Comparison of ENCODE assay signal across 15 cellular contexts in the genomic region with DNA sequence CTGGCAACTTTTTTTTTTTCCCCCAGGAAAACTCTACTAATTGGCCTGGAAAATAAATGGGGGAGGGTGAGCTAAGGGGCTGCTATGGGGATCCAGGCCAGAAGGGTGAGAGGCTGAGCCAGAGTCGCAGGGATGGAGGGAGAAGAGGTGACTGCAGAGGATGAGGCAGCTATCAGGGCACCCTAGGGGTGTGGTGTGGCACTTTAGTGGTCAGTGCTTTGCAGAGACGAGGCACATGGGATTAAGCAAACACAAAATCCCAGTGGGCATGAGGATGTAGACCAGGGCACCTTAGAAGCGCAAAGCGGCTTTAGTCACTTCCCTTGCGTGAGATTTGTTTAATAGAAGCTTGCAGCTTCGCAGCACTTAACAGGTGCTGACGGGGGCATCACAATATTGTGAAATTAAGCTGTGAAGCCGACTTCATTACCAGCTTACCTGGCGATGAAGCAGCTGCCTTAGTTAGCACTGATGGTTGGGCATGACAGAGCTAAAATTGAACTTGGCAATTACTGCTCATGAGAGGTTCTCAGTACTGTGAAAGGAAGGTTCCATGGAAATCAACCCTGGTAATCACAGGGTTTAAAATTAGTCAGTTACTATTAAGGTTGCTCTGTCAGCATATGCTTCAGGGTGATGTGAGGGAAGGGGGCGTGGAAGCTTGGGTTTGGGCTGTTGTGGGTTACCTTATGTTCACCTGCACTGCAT. TPM values are rescaled to one million over a fixed set of nuclear protein-coding genes. Genes with fewer than 3 reads are reported as not detected.
DNase-seq lines count a peak whose midpoint lies in the region; ATAC-seq and TF ChIP-seq lines count a peak whose summit lies in the region.
"Had no signal": no experiment of that assay in that cellular context is flagged by ENCODE, and none has a peak within 500 bp of the region (broad histone marks: within the 10 kb centered on the region; RNA-seq: fewer than 3 reads in every experiment).

No MANE protein-coding gene starts in this region.

- no peaks in the 10 kb centered on the region for H3K36me3 Mint-ChIP-seq in GM23338 (ENCODE audit: low read depth)
- H3K36me3 Mint-ChIP-seq in immature natural killer cell, result peaks cover 0 to 4% (median 0%) of the 10 kb centered on the region in 3 donors

- no peak overlapping the region for H3K27ac ChIP-seq in GM23338 (ENCODE audit: low read depth)
- peak overlapping the region; percentile 73 for H3K27ac ChIP-seq in OCI-LY1 (ENCODE audit: low read depth, low read length, poor library complexity, severe bottlenecking)
- H3K27ac ChIP-seq: 22Rv1 had no signal

- no peaks in the 10 kb centered on the region for H3K9me3 ChIP-seq in OCI-LY1 (ENCODE audit: low read length)

- TF ChIP-seq CTCF in GM23338 (conservative IDR thresholded peaks at IDR 0.05; ENCODE audit: low read depth in 2 of 2) (no peak), OCI-LY1 (IDR thresholded peaks at IDR 0.05; ENCODE audit: low read length) (no peak)

- ATAC-seq in GM23338 (peak; percentile 53; the same call in 2 of the 3 replicates), HG03045 (IDR thresholded peaks at IDR 0.05; ENCODE audit: unreplicated experiment) (no peak)

- DNase-seq in NCI-H2107 treated with DMSO at 0.1 percent for 48 hours (lab: John Stamatoyannopoulos, UW; ENCODE audit: unreplicated experiment) (peak; percentile 62), NCI-H2107 (lab: John Stamatoyannopoulos, UW) (no peak), GM23338 (ENCODE audit: low spot score) (no peak), immature natural killer cell (no peak), mesenteric fat pad (ENCODE audit: low spot score) (no peak), AG20443 (ENCODE audit: low spot score) (no peak)
- DNase-seq: activated B cell treated with CpG ODN at 0.5 μM for 24 hours; activated T-cell treated with anti-CD3 and anti-CD28 coated beads, Interleukin-2, amount 50 U/mL, for 48 hours; amygdala; left ventricle myocardium superior; naive thymus-derived CD4-positive, alpha-beta T cell; NCI-H524 treated with DMSO at 0.1 percent for 48 hours had no signal

- H3K27me3 Mint-ChIP-seq in GM23338 (ENCODE audit: insufficient read depth, low read depth, poor library complexity) (peaks cover 2% of the 10 kb centered on the region), immature natural killer cell (ENCODE audit: low read depth in 3 of 3) (peaks cover 15 to 37% (median 26%) of the 10 kb centered on the region in 3 donors)
- H3K27me3 Mint-ChIP-seq: activated B cell treated with CpG ODN at 0.5 μM for 24 hours had no signal

- 0 out of 2 replicates have a peak overlapping the region, but pooled peaks have one; percentile 32 for H2AFZ ChIP-seq in GM23338
- H2AFZ ChIP-seq in OCI-LY1 (ENCODE audit: low read length), result no peak overlapping the region

- H3K27ac Mint-ChIP-seq in GM23338, result no peak overlapping the region
- H3K27ac Mint-ChIP-seq in immature natural killer cell, result no peak overlapping the region

- H3K79me2 ChIP-seq in GM23338 (replicated peaks; ENCODE audit: insufficient read depth) (no peaks in the 10 kb centered on the region), OCI-LY1 (ENCODE audit: insufficient read depth, low read length) (no peaks in the 10 kb centered on the region)

- peaks cover 17% of the 10 kb centered on the region for H3K4me1 Mint-ChIP-seq in GM23338
- H3K4me1 Mint-ChIP-seq in immature natural killer cell, result peaks cover 39 to 58% of the 10 kb centered on the region in 2 donors

- H3K9ac ChIP-seq in OCI-LY1 (ENCODE audit: low read length), result 0 out of 2 replicates have a peak overlapping the region, but pooled peaks have one; percentile 6

- no peak overlapping the region for H3K4me2 ChIP-seq in GM23338
- peak overlapping the region; percentile 38; the same call in 1 of the 2 replicates for H3K4me2 ChIP-seq in OCI-LY1 (ENCODE audit: low read length)

- H3K4me3 ChIP-seq in GM23338 (no peak overlapping the region), OCI-LY1 (ENCODE audit: low read depth, low read length, poor library complexity, severe bottlenecking) (no peak overlapping the region)

- no peak overlapping the region for H3K4me3 Mint-ChIP-seq in GM23338
- peak overlapping the region in 3 of 5 donors; percentile 2 to 31 (median 30) for H3K4me3 Mint-ChIP-seq in immature natural killer cell
- H3K4me3 Mint-ChIP-seq: activated B cell treated with CpG ODN at 0.5 μM for 24 hours had no signal

- H3K9me3 Mint-ChIP-seq in GM23338 (no peaks in the 10 kb centered on the region; the same call in 2 of the 3 replicates), immature natural killer cell (peaks cover 0 to 2% (median 0%) of the 10 kb centered on the region in 6 donors)
- H3K9me3 Mint-ChIP-seq: naive thymus-derived CD4-positive, alpha-beta T cell had no signal

- H4K20me1 ChIP-seq in GM23338 (replicated peaks; ENCODE audit: insufficient read depth), result no peaks in the 10 kb centered on the region
- no peaks in the 10 kb centered on the region for H4K20me1 ChIP-seq in OCI-LY1 (ENCODE audit: insufficient read depth, low read length)

- no peaks in the 10 kb centered on the region for H3F3A ChIP-seq in GM23338 (replicated peaks; ENCODE audit: low read depth)
- H3F3A ChIP-seq in OCI-LY1 (ENCODE audit: insufficient read depth, low read length), result no peaks in the 10 kb centered on the region

- no peaks in the 10 kb centered on the region for H3K36me3 ChIP-seq in GM23338 (ENCODE audit: insufficient read depth)
- H3K36me3 ChIP-seq in OCI-LY1 (ENCODE audit: insufficient read depth, low read length), result no peaks in the 10 kb centered on the region

- H3K27me3 ChIP-seq in GM23338 (ENCODE audit: insufficient read depth), result no peaks in the 10 kb centered on the region
- H3K27me3 ChIP-seq in OCI-LY1 (ENCODE audit: insufficient read depth, low read length), result no peaks in the 10 kb centered on the region

- H3K9me2 ChIP-seq in GM23338 (ENCODE audit: insufficient read depth), result no peaks in the 10 kb centered on the region
- no peaks in the 10 kb centered on the region for H3K9me2 ChIP-seq in OCI-LY1 (ENCODE audit: low read depth, low read length)

- H3K4me1 ChIP-seq in GM23338 (ENCODE audit: insufficient read depth), result peaks cover 9% of the 10 kb centered on the region
- peaks cover 56% of the 10 kb centered on the region for H3K4me1 ChIP-seq in OCI-LY1 (ENCODE audit: insufficient read depth, low read length, severe bottlenecking)

TF ChIP-seq in GM23338, 12 proteins besides CTCF, POLR2A, EP300 and RAD21:
- TF ChIP-seq EZH2 (IDR thresholded peaks at IDR 0.05; ENCODE audit: low read depth, unreplicated experiment) (no peak), ZNF114 (CRISPR knock-in tag; IDR thresholded peaks at IDR 0.05) (no peak), ZNF331 (CRISPR knock-in tag; IDR thresholded peaks at IDR 0.05; ENCODE audit: low read depth) (no peak), JUNB (IDR thresholded peaks at IDR 0.05; ENCODE audit: unreplicated experiment) (no peak), CREB1 (CRISPR knock-in tag; IDR thresholded peaks at IDR 0.05; ENCODE audit: low read depth) (no peak)

RNA-seq across cellular contexts. Expression of gene TOX2, which starts 26.0 kb away (rescaled TPM):
- total RNA-seq in GM23338 (2014; rRNA removed; shearing (Covaris generic)), result 0.54 and 1.5 TPM in 2 replicates
- 1.3 and 1.4 TPM in 2 replicates for polyA plus RNA-seq in GM23338 (2016; fragmentation: Nextera tagmentation; extraction: Ambion mirVana)
- polyA plus RNA-seq in immature natural killer cell, result 1 to 10 TPM; 2.4 to 5.0 (median 2.9) TPM
- total RNA-seq in mesenteric fat pad, result 1.2 TPM
